Comparison of ENCODE assay signal across 15 cellular contexts in genomic region chr12:87853448-87854003, GRCh38.
"Had no signal": no experiment of that assay in that cellular context is flagged by ENCODE, and none has a peak within 500 bp of the region (broad histone marks: within the 10 kb centered on the region; RNA-seq: fewer than 3 reads in every experiment).

No MANE protein-coding gene starts in this region.

- H3K4me1 ChIP-seq: adrenal gland, ascending aorta, testis, uterus had no signal

- H3K4me3 ChIP-seq: adrenal gland, ascending aorta, hepatocyte, mucosa of descending colon, testis, uterus had no signal

- H3K4me2 ChIP-seq: hepatocyte had no signal

- DNase-seq: activated T-cell treated with anti-CD3 and anti-CD28 coated beads, Interleukin-2, amount 50 U/mL, for 1 hour; adrenal gland; brain microvascular endothelial cell; caudate nucleus; effector CD8-positive, alpha-beta T cell; foreskin melanocyte; mesenchymal stem cell; mucosa of descending colon; stimulated activated CD4-positive, alpha-beta T cell treated with anti-CD3 and anti-CD28 coated beads, Interleukin-2, amount 100 ng/mL, for 48 hours; stimulated activated naive CD4-positive, alpha-beta T cell; testis; trophoblast cell; uterus had no signal

- H3K36me3 ChIP-seq: adrenal gland, ascending aorta, brain microvascular endothelial cell, uterus had no signal

- H3K79me2 ChIP-seq: hepatocyte had no signal

- H3K27ac ChIP-seq: adrenal gland, ascending aorta, brain microvascular endothelial cell, hepatocyte, testis, uterus had no signal

- H3K9me3 ChIP-seq: adrenal gland, ascending aorta, mucosa of descending colon, testis, uterus had no signal

- H3K27me3 ChIP-seq: adrenal gland, ascending aorta, brain microvascular endothelial cell, hepatocyte, testis had no signal

- H2AFZ ChIP-seq: hepatocyte had no signal
